In the genomic region with DNA sequence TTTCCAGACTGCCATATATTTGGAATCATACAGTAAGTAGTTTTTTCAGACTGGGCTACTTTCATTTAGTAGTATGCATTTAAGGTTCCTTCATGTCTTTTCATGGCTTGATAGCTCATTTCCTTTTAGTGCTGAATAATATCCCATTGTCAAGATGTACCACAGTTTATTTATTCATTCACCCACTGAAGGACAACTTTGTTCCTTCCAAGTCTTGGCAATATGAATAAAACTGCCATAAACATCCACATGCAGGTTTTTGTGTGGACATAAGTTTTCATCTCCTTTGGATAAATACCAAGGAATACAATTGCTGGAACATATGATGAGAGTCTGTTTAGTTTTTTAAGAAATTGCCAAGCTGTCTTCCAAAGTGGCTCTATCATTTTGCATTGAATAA, we compare ENCODE assay signal across 29 cellular contexts.
"Had no signal": no experiment of that assay in that cellular context is flagged by ENCODE, and none has a peak within 500 bp of the region (broad histone marks: within the 10 kb centered on the region; RNA-seq: fewer than 3 reads in every experiment).

No MANE protein-coding gene starts in this region.

- H3K4me3 ChIP-seq: adrenal gland, cardiac muscle cell had no signal

- DNase-seq: activated B cell treated with CpG ODN at 0.5 μM for 24 hours; activated CD4-positive, alpha-beta memory T cell treated with anti-CD3 and anti-CD28 coated beads for 36 hours; activated CD4-positive, alpha-beta T cell treated with anti-CD3 and anti-CD28 coated beads for 4 hours; activated CD4-positive, alpha-beta T cell treated with anti-CD3 and anti-CD28 coated beads, Interleukin-2, amount 10 ng/mL, durations not matched to agents 24 days and 14 days; activated CD4-positive, alpha-beta T cell treated with anti-CD3 and anti-CD28 coated beads, Interleukin-2, amount 50 U/mL, for 1 hour; activated CD4-positive, alpha-beta T cell treated with anti-CD3 and anti-CD28 coated beads, Interleukin-2, amount 50 U/mL, for 4 hours; activated CD4-positive, CD25-positive, alpha-beta regulatory T cell treated with anti-CD3 and anti-CD28 coated beads, Interleukin-2, amount 50 U/mL, for 72 hours; activated CD8-positive, alpha-beta memory T cell treated with anti-CD3 and anti-CD28 coated beads, Interleukin-2, amount 50 U/mL, for 4 hours; activated CD8-positive, alpha-beta T cell treated with anti-CD3 and anti-CD28 coated beads for 36 hours; activated effector memory CD4-positive, alpha-beta T cell treated with anti-CD3 and anti-CD28 coated beads, Interleukin-2, amount 50 U/mL, for 16 hours; activated gamma-delta T cell treated with Interleukin-2 at 50 U/mL for 16 hours; activated naive CD4-positive, alpha-beta T cell; activated naive CD4-positive, alpha-beta T cell treated with anti-CD3 and anti-CD28 coated beads for 36 hours; activated naive CD4-positive, alpha-beta T cell treated with anti-CD3 and anti-CD28 coated beads, Interleukin-2, amount 50 U/mL, for 16 hours; activated naive CD8-positive, alpha-beta T cell treated with anti-CD3 and anti-CD28 coated beads for 36 hours; activated T-cell treated with anti-CD3 and anti-CD28 coated beads for 4 hours; activated T-cell treated with anti-CD3 and anti-CD28 coated beads, Interleukin-2, amount 50 U/mL, for 1 hour; activated T-cell treated with anti-CD3 and anti-CD28 coated beads, Interleukin-2, amount 50 U/mL, for 4 hours; activated T-cell treated with anti-CD3 and anti-CD28 coated beads, Interleukin-2, amount 50 U/mL, for 72 hours; adrenal gland; amniotic stem cell; aorta; caudate nucleus; cerebellar nuclear complex; T-helper 2 cell; T-helper 9 cell had no signal

- ATAC-seq: activated CD8-positive, alpha-beta T cell treated with anti-CD3 and anti-CD28 coated beads for 36 hours; activated naive CD4-positive, alpha-beta T cell treated with anti-CD3 and anti-CD28 coated beads, Interleukin-2, amount 50 U/mL, for 72 hours; activated T-cell treated with anti-CD3 and anti-CD28 coated beads, Interleukin-2, amount 50 U/mL, for 4 hours; activated T-cell treated with anti-CD3 and anti-CD28 coated beads, Interleukin-2, amount 50 U/mL, for 72 hours; activated T-helper 17 cell treated with anti-CD3 and anti-CD28 coated beads, Interleukin-2, amount 50 U/mL, for 72 hours had no signal
